In the genomic region with DNA sequence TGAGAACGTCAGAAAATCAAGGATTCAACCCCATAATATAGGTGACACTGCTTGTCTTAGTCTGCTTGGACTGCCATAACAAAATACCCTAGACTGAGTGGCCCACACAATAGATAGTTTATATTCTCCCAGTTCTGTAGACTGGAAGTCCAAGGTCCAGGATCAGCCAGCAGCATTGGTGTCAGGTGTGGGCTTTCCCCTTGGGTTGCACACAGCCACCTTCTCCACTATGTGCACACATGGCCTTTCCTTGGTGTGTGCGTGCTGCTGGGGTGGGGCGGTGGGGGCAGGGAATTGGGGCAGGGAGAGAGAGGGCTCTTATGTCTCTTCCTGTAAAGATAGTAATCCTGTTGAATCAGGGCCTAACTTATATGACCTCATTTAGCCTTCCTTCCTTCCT, we compare ENCODE assay signal across 25 cellular contexts.
"Had no signal": no experiment of that assay in that cellular context is flagged by ENCODE, and none has a peak within 500 bp of the region (broad histone marks: within the 10 kb centered on the region; RNA-seq: fewer than 3 reads in every experiment).

No MANE protein-coding gene starts in this region.

- H3K4me1 ChIP-seq: right lobe of liver, tibial artery had no signal

- H3K9me3 Mint-ChIP-seq: activated naive CD4-positive, alpha-beta T cell treated with anti-CD3 and anti-CD28 coated beads, Interleukin-2, amount 50 U/mL, for 24 hours; activated naive CD8-positive, alpha-beta T cell treated with anti-CD3 and anti-CD28 coated beads, Interleukin-2, amount 50 U/mL, for 24 hours; activated T-helper 1 cell treated with anti-CD3 and anti-CD28 coated beads, Interleukin-12 subunit alpha, Interleukin-12 subunit beta, Interleukin-2, Interleukin-4 antibody, amounts not matched to agents 30 ng/mL and 10 ng/mL and 1 ng/mL, durations not matched to agents 14 hours and 24 hours and 36 hours; dendritic cell treated with granulocyte-macrophage colony-stimulating factor and Interleukin-4, amounts not matched to agents 40 ng/mL and 50 ng/mL, for 4 days; endodermal cell; mesothelial cell of epicardium; naive thymus-derived CD8-positive, alpha-beta T cell; neural crest cell had no signal

- H3K36me3 Mint-ChIP-seq: mesothelial cell of epicardium had no signal

- H3K27me3 ChIP-seq: heart left ventricle, right lobe of liver, suprapubic skin, tibial artery had no signal

- H3K9me3 ChIP-seq: heart left ventricle, right lobe of liver, suprapubic skin, tibial artery had no signal

- ATAC-seq: esophagus mucosa; heart left ventricle; left ventricle myocardium superior; naive thymus-derived CD8-positive, alpha-beta T cell had no signal

- H3K27me3 Mint-ChIP-seq: activated naive CD4-positive, alpha-beta T cell treated with anti-CD3 and anti-CD28 coated beads, Interleukin-2, amount 50 U/mL, for 24 hours; activated naive CD8-positive, alpha-beta T cell treated with anti-CD3 and anti-CD28 coated beads, Interleukin-2, amount 50 U/mL, for 24 hours; dendritic cell treated with granulocyte-macrophage colony-stimulating factor and Interleukin-4, amounts not matched to agents 40 ng/mL and 50 ng/mL, for 4 days; naive thymus-derived CD8-positive, alpha-beta T cell had no signal

- H3K4me3 Mint-ChIP-seq: activated naive CD4-positive, alpha-beta T cell treated with anti-CD3 and anti-CD28 coated beads, Interleukin-2, amount 50 U/mL, for 24 hours; activated naive CD8-positive, alpha-beta T cell treated with anti-CD3 and anti-CD28 coated beads, Interleukin-2, amount 50 U/mL, for 24 hours; activated T-helper 1 cell treated with anti-CD3 and anti-CD28 coated beads, Interleukin-12 subunit alpha, Interleukin-12 subunit beta, Interleukin-2, Interleukin-4 antibody, amounts not matched to agents 30 ng/mL and 10 ng/mL and 1 ng/mL, durations not matched to agents 14 hours and 24 hours and 36 hours; dendritic cell treated with granulocyte-macrophage colony-stimulating factor and Interleukin-4, amounts not matched to agents 40 ng/mL and 50 ng/mL, for 4 days; endodermal cell; mesothelial cell of epicardium; naive thymus-derived CD8-positive, alpha-beta T cell; neural crest cell had no signal

- H3K27ac Mint-ChIP-seq: activated naive CD8-positive, alpha-beta T cell treated with anti-CD3 and anti-CD28 coated beads, Interleukin-2, amount 50 U/mL, for 24 hours; activated T-helper 1 cell treated with anti-CD3 and anti-CD28 coated beads, Interleukin-12 subunit alpha, Interleukin-12 subunit beta, Interleukin-2, Interleukin-4 antibody, amounts not matched to agents 30 ng/mL and 10 ng/mL and 1 ng/mL, durations not matched to agents 14 hours and 24 hours and 36 hours; dendritic cell treated with granulocyte-macrophage colony-stimulating factor and Interleukin-4, amounts not matched to agents 40 ng/mL and 50 ng/mL, for 4 days; endodermal cell; mesothelial cell of epicardium; naive thymus-derived CD8-positive, alpha-beta T cell had no signal

- H3K27ac ChIP-seq: heart left ventricle, right lobe of liver, skin epidermis, suprapubic skin, tibial artery had no signal

- H3K36me3 ChIP-seq: heart left ventricle, right lobe of liver, suprapubic skin, tibial artery had no signal

- DNase-seq: activated CD4-positive, alpha-beta T cell treated with anti-CD3 and anti-CD28 coated beads for 48 hours; activated CD4-positive, alpha-beta T cell treated with anti-CD3 and anti-CD28 coated beads, Interleukin-2, amount 50 U/mL, for 48 hours; activated CD8-positive, alpha-beta memory T cell treated with anti-CD3 and anti-CD28 coated beads for 24 hours; activated naive CD8-positive, alpha-beta T cell treated with anti-CD3 and anti-CD28 coated beads, Interleukin-2, amount 50 U/mL, for 24 hours; amygdala; central memory CD4-positive, alpha-beta T cell; endodermal cell; foreskin fibroblast; heart left ventricle; left ventricle myocardium superior; mammary epithelial cell; naive thymus-derived CD8-positive, alpha-beta T cell; posterior cingulate gyrus; right lobe of liver; stimulated activated CD4-positive, alpha-beta T cell treated with anti-CD3 and anti-CD28 coated beads, Interleukin-2, amount 100 ng/mL, for 24 hours; stimulated activated naive CD4-positive, alpha-beta T cell; tibial artery had no signal

- H3K4me3 ChIP-seq: heart left ventricle, right lobe of liver, skin epidermis, suprapubic skin, tibial artery had no signal
